Comparison of ENCODE assay signal across 9 cellular contexts in genomic region chr10:13788701-13789447, GRCh38.
DNase-seq lines count a peak whose midpoint lies in the region; ATAC-seq, FAIRE-seq and TF ChIP-seq lines count a peak whose summit lies in the region.
"Had no signal": no experiment of that assay in that cellular context is flagged by ENCODE, and none has a peak within 500 bp of the region (broad histone marks: within the 10 kb centered on the region; RNA-seq: fewer than 3 reads in every experiment).

No MANE protein-coding gene starts in this region.

- ATAC-seq in pancreas, result peak in 3 of 4 donors; percentile 61 to 73 (median 65)
- no peak for ATAC-seq in HG02571 (IDR thresholded peaks at IDR 0.05; ENCODE audit: unreplicated experiment)

- POLR2A ChIA-PET in CD8-positive, alpha-beta memory T cell (lab: Charles Lee), result no interaction called here

- peak in 2 of 5 donors; percentile 19 to 27 for DNase-seq in CD8-positive, alpha-beta memory T cell
- DNase-seq in SJCRH30 (peak; percentile 62 to 83), fibroblast of villous mesenchyme (ENCODE audit: low read depth) (peak; percentile 34), pancreas (no peak), NCI-H82 (lab: John Stamatoyannopoulos, UW) (no peak), OCI-M2 (lab: John Stamatoyannopoulos, UW; ENCODE audit: unreplicated experiment) (no peak), NCI-H1436 treated with DMSO at 0.1 percent for 48 hours (lab: John Stamatoyannopoulos, UW) (no peak)
- DNase-seq: NCI-H2227 treated with DMSO at 0.1 percent for 48 hours had no signal

- no peaks in the 10 kb centered on the region for H3K36me3 ChIP-seq in CD8-positive, alpha-beta memory T cell (ENCODE audit: insufficient read depth, low read length)
- no peaks in the 10 kb centered on the region for H3K36me3 ChIP-seq in SJCRH30
- no peaks in the 10 kb centered on the region for H3K36me3 ChIP-seq in pancreas

- peaks cover 14 to 27% (median 22%) of the 10 kb centered on the region in 3 donors for H3K4me1 Mint-ChIP-seq in CD8-positive, alpha-beta memory T cell

- TF ChIP-seq CTCF in fibroblast of villous mesenchyme (IDR thresholded peaks at IDR 0.05; ENCODE audit: insufficient read depth, low read depth, low read length) (no peak), pancreas (IDR thresholded peaks at IDR 0.05) (no peak)

- no peak for FAIRE-seq in pancreas (lab: Jason Lieb, UNC)

- H3K4me1 ChIP-seq in CD8-positive, alpha-beta memory T cell (ENCODE audit: insufficient read depth, low read length), result peaks cover 35% of the 10 kb centered on the region
- H3K4me1 ChIP-seq in SJCRH30 (peaks cover 35% of the 10 kb centered on the region), pancreas (no peaks in the 10 kb centered on the region)

- 65% methylated on average over 9 of the region's 9 CpGs for WGBS in pancreas, 2 donors

- intact Hi-C loops in pancreas (cut with DNase I), result loop anchor here in 1 of 3 donors (10.0 kb wide), 1 partner anchor 134 kb away; no protein-coding TSS in a partner anchor

- no peaks in the 10 kb centered on the region for H3K27me3 ChIP-seq in CD8-positive, alpha-beta memory T cell (ENCODE audit: insufficient read depth, low read length, poor library complexity, severe bottlenecking)
- H3K27me3 ChIP-seq in SJCRH30 (no peaks in the 10 kb centered on the region), pancreas (no peaks in the 10 kb centered on the region)

- no peaks in the 10 kb centered on the region for H3K9me3 ChIP-seq in CD8-positive, alpha-beta memory T cell (ENCODE audit: low read length)
- H3K9me3 ChIP-seq in SJCRH30 (replicated peaks) (no peaks in the 10 kb centered on the region), pancreas (no peaks in the 10 kb centered on the region)

- H3K9me3 Mint-ChIP-seq in CD8-positive, alpha-beta memory T cell, result no peaks in the 10 kb centered on the region

- H3K27me3 Mint-ChIP-seq in CD8-positive, alpha-beta memory T cell, result peaks cover 0 to 1% of the 10 kb centered on the region in 2 donors

- CTCF ChIA-PET in CD8-positive, alpha-beta memory T cell (lab: Charles Lee), result interaction anchor here (1.2 to 1.3 kb wide), 2 partner anchors 12 to 294 kb away, joined by 3 read pairs; no protein-coding TSS in a partner anchor

- H3K4me3 ChIP-seq in CD8-positive, alpha-beta memory T cell (ENCODE audit: low read length), result peak overlapping the region; percentile 4
- no peak overlapping the region for H3K4me3 ChIP-seq in SJCRH30
- no peak overlapping the region for H3K4me3 ChIP-seq in fibroblast of villous mesenchyme (ENCODE audit: low read depth, low read length)
- no peak overlapping the region for H3K4me3 ChIP-seq in pancreas

- H3K36me3 Mint-ChIP-seq in CD8-positive, alpha-beta memory T cell, result no peaks in the 10 kb centered on the region

- H3K27ac ChIP-seq in CD8-positive, alpha-beta memory T cell (ENCODE audit: low read depth, low read length), result no peak overlapping the region
- H3K27ac ChIP-seq in SJCRH30, result peak overlapping the region; percentile 75
- H3K27ac ChIP-seq in pancreas, result peak overlapping the region in 2 of 4 donors; percentile 23 to 47

- H3K27ac Mint-ChIP-seq in CD8-positive, alpha-beta memory T cell, result peak overlapping the region in 1 of 8 donors; percentile 99

- H3K4me3 Mint-ChIP-seq in CD8-positive, alpha-beta memory T cell, result peak overlapping the region in 6 of 7 donors; percentile 42 to 80 (median 66)

Comparison
In these comparisons a context has a peak if more than half of its experiments do, and no peak if none do; other contexts are left out.
1. DNase-seq: peak in SJCRH30 (2 of 2) and fibroblast of villous mesenchyme (single experiment); none in pancreas (0 of 6), NCI-H82 (single experiment), OCI-M2 (single experiment) and NCI-H1436 treated with DMSO at 0.1 percent for 48 hours (single experiment).